12 cellular contexts compared by ENCODE assay signal in the genomic region with DNA sequence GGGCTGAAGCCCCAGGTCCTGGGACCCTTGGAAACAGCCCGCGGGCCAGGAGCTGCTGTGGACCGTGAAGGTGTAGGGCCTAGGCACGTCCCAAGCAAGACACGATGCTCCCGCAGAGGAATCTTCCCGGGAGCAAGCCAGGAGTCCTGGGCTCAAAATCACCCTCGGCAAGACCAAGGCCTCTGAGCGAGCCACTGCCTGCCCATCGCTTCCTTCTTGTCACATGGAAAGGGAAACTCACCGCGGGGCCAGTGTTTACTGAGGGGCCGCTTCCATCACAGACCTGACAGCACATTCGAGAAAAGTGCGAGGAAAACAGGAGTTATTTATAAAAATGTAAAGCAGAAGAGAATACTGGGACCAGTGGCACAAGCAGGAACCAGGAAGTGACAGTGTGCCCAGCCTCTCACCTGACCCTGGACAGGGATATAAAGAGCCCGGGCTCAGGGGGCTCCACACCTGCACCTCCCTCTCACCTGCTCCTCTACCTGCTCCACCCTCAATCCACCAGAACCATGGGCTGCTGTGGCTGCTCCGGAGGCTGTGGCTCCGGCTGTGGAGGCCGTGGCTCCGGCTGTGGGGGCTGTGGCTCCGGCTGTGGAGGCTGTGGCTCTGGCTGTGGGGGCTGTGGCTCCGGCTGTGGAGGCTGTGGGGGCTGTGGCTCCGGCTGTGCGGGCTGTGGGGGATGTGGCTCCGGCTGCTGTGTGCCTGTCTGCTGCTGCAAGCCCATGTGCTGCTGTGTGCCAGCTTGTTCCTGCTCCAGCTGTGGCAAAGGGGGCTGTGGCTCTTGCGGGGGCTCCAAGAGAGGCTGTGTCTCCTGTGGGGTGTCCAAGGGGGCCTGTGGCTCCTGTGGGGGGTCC. TPM values are rescaled to one million over a fixed set of nuclear protein-coding genes. Genes with fewer than 3 reads are reported as not detected.
DNase-seq lines count a peak whose midpoint lies in the region; ATAC-seq, FAIRE-seq and TF ChIP-seq lines count a peak whose summit lies in the region.
"Had no signal": no experiment of that assay in that cellular context is flagged by ENCODE, and none has a peak within 500 bp of the region (broad histone marks: within the 10 kb centered on the region; RNA-seq: fewer than 3 reads in every experiment).

A gene with protein sequence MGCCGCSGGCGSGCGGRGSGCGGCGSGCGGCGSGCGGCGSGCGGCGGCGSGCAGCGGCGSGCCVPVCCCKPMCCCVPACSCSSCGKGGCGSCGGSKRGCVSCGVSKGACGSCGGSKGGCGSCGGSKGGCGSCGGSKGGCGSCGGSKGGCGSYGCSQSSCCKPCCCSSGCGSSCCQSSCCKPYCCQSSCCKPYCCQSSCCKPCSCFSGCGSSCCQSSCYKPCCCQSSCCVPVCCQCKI (plus strand): TSS at position 450 of the 860 bp plus-strand sequence. CDS start 66 bp downstream, at position 516.

- no TSS peak for BruUV-seq in HCT116 (replicated peaks; lab: Mats Ljungman, UMichigan)

- H3K14ac ChIP-seq in H1 (ENCODE audit: insufficient read length), result no peak within 1 kb of the TSS

- no peak within 1 kb of the TSS for H2BK5ac ChIP-seq in H1 (ENCODE audit: low read depth, low read length)

- TF ChIP-seq CTCF in A549 (IDR thresholded peaks at IDR 0.05) (no peak), HCT116 (IDR thresholded peaks at IDR 0.05 in 2 of 3, conservative IDR thresholded peaks at IDR 0.05 in 1 of 3; ENCODE audit: borderline replicate concordance in 1 of 3, insufficient read depth in 1 of 3, low read depth in 2 of 3, low read length in 2 of 3) (no peak), H1 (IDR thresholded peaks at IDR 0.05; ENCODE audit: control extremely low read depth in 1 of 3, insufficient read depth in 1 of 3, low read depth in 1 of 3, low read length in 3 of 3) (no peak), neural crest cell (conservative IDR thresholded peaks at IDR 0.05) (no peak), thyroid gland (IDR thresholded peaks at IDR 0.05) (no peak)

- H3K4ac ChIP-seq in H1 (replicated peaks; ENCODE audit: insufficient read length, low read depth, low read length), result no peak within 1 kb of the TSS

- no peak within 1 kb of the TSS for H3K4me3 Mint-ChIP-seq in neural crest cell

- H2BK120ac ChIP-seq in H1 (replicated peaks; ENCODE audit: low read depth, low read length), result no peak within 1 kb of the TSS

- TF ChIP-seq EP300 in A549 (IDR thresholded peaks at IDR 0.05), result no peak
- no peak for TF ChIP-seq EP300 in H1 (IDR thresholded peaks at IDR 0.05; ENCODE audit: borderline replicate concordance in 1 of 2, low read depth in 2 of 2, low read length in 2 of 2)

- H3K9ac ChIP-seq in HCT116 (ENCODE audit: low read length) (no peak within 1 kb of the TSS), H1 (replicated peaks in 1 of 4; ENCODE audit: extremely low read depth in 1 of 4, low read depth in 3 of 4, low read length in 3 of 4) (no peak within 1 kb of the TSS)
- H3K9ac ChIP-seq: BLaER1 treated with 17β-estradiol and CSF1 and Interleukin-3, amounts not matched to agents 10 nM and 100 nM; SK-N-SH had no signal

- H2AK5ac ChIP-seq in H1 (ENCODE audit: low read depth, low read length), result no peak within 1 kb of the TSS

- 66% methylated on average over 11 of the region's 26 CpGs for WGBS in A549 (ENCODE audit: missing lambda C conversion rate)
- 85% methylated on average over 26 of the region's 26 CpGs; no CpG with 5 or more reads in 1 of the 2 experiments for WGBS in H1 (ENCODE audit: extremely low coverage in 1 of 2, insufficient coverage in 1 of 2, insufficient read length in 1 of 2, insufficient replicate concordance in 2 of 2, low coverage in 1 of 2, low lambda C conversion rate in 2 of 2, missing lambda C conversion rate in 1 of 2), 2 experiments
- 68 to 78% methylated on average over 14 to 15 of the region's 26 CpGs for WGBS in thyroid gland, 2 donors

- H3K23ac ChIP-seq in H1 (ENCODE audit: insufficient read length), result no peak within 1 kb of the TSS

- peaks cover 24% of the 10 kb centered on the region for H3K27me3 Mint-ChIP-seq in neural crest cell (ENCODE audit: low read depth)

- H2BK20ac ChIP-seq in H1 (ENCODE audit: low read length), result no peak within 1 kb of the TSS

- TF ChIP-seq POLR2A in A549 (IDR thresholded peaks at IDR 0.05; ENCODE audit: low read length) (no peak), HCT116 (IDR thresholded peaks at IDR 0.05; ENCODE audit: borderline replicate concordance, extremely low read depth, insufficient read depth, insufficient read length) (no peak), H1 (IDR thresholded peaks at IDR 0.05; ENCODE audit: control extremely low read depth in 1 of 2, low read depth in 2 of 2, low read length in 2 of 2) (no peak), thyroid gland (IDR thresholded peaks at IDR 0.05) (no peak)

- 0 out of 2 replicates have a peak within 1 kb of the TSS, but pooled peaks have one; percentile 9 for H4K8ac ChIP-seq in H1 (ENCODE audit: extremely low read depth, insufficient read depth, low read length)

- H2BK12ac ChIP-seq in H1 (ENCODE audit: low read depth, low read length), result peak within 1 kb of the TSS; percentile 27; the same call in 1 of the 2 replicates

- DNase-seq in A549 (ENCODE audit: low read depth in 1 of 2, low spot score in 1 of 2) (no peak), HCT116 (ENCODE audit: low read depth, low spot score) (no peak), H1 (ENCODE audit: low read depth in 1 of 2, low spot score in 2 of 2) (no peak), neural crest cell (ENCODE audit: low read depth, low spot score) (no peak), thyroid gland (no peak), DMS114 treated with DMSO at 0.1 percent for 48 hours (lab: John Stamatoyannopoulos, UW; ENCODE audit: unreplicated experiment) (no peak)
- DNase-seq: GDM1 had no signal

- H3K27ac Mint-ChIP-seq in neural crest cell (ENCODE audit: unreplicated experiment), result peak within 1 kb of the TSS; percentile 40

- H3K4me2 ChIP-seq in A549 (peak within 1 kb of the TSS; percentile 37; the same call in 1 of the 3 replicates), HCT116 (ENCODE audit: low read length) (peak within 1 kb of the TSS; percentile 36), H1 (ENCODE audit: insufficient read depth in 1 of 2, low read depth in 2 of 2, low read length in 2 of 2) (no peak within 1 kb of the TSS)
- H3K4me2 ChIP-seq: SK-N-SH had no signal

- no peak within 1 kb of the TSS for H3K56ac ChIP-seq in H1 (replicated peaks; ENCODE audit: insufficient read length, low read depth, low read length)

- H3K27me3 ChIP-seq in HCT116 (ENCODE audit: insufficient read depth, low read length), result peaks cover 3% of the 10 kb centered on the region; the same call in 1 of the 2 replicates
- peaks cover 0 to 16% (median 3%) of the 10 kb centered on the region in 4 experiments; a peak in 5 of 7 replicates for H3K27me3 ChIP-seq in H1 (replicated peaks in 1 of 4; ENCODE audit: control insufficient read depth in 3 of 4, extremely low read depth in 1 of 4, insufficient read depth in 3 of 4, low read length in 3 of 4)
- H3K27me3 ChIP-seq in thyroid gland, result peaks cover 4% of the 10 kb centered on the region

- CTCF ChIA-PET in A549 (lab: Yijun Ruan, JAX), result interaction anchor here (0.6 to 6.9 kb wide), 22 partner anchors 10 to 522 kb away, joined by 3 to 54 read pairs (median 4); a partner anchor contains a TSS
- CTCF ChIA-PET in HCT116 (lab: Charles Lee), result interaction anchor here (0.6 to 0.9 kb wide), 2 partner anchors 16 to 83 kb away, joined by 3 to 4 read pairs; no protein-coding TSS in a partner anchor
- CTCF ChIA-PET in H1 (lab: Charles Lee; ENCODE audit: partially characterized antibody), result interaction anchor here (0.7 to 6.5 kb wide), 25 partner anchors 10 to 791 kb away, joined by 3 to 47 read pairs (median 4); a partner anchor contains a TSS

- H4K5ac ChIP-seq in H1 (ENCODE audit: insufficient read length, low read depth, low read length), result no peak within 1 kb of the TSS

- no peaks in the 10 kb centered on the region for H3K79me1 ChIP-seq in H1 (ENCODE audit: low read depth, low read length)

- H3K4me3 ChIP-seq in A549 (no peak within 1 kb of the TSS), HCT116 (replicated peaks in 1 of 2; ENCODE audit: low read depth in 1 of 2, low read length in 2 of 2) (no peak within 1 kb of the TSS), H1 (ENCODE audit: extremely low read depth in 1 of 4, insufficient read depth in 2 of 4, low read depth in 3 of 4, low read length in 4 of 4) (no peak within 1 kb of the TSS), thyroid gland (replicated peaks in 1 of 3) (no peak within 1 kb of the TSS)
- H3K4me3 ChIP-seq: BLaER1 treated with 17β-estradiol and CSF1 and Interleukin-3, amounts not matched to agents 10 nM and 100 nM; HAP-1 had no signal

- POLR2A ChIA-PET in A549 (lab: Yijun Ruan, JAX), result interaction anchor here (0.7 kb wide), 1 partner anchor 525 kb away, joined by 5 read pairs; no protein-coding TSS in a partner anchor
- POLR2A ChIA-PET in HCT116 (lab: Charles Lee), result no interaction called here
- POLR2A ChIA-PET in H1 (lab: Charles Lee; ENCODE audit: partially characterized antibody), result interaction anchor here (0.6 to 1.6 kb wide), 3 partner anchors 17 to 245 kb away, joined by 3 to 5 read pairs (median 4); no protein-coding TSS in a partner anchor

- H3K18ac ChIP-seq in H1 (ENCODE audit: extremely low read depth, low read length), result 0 out of 2 replicates have a peak within 1 kb of the TSS, but pooled peaks have one; percentile 28

- peak within 1 kb of the TSS; percentile 72; the same call in 1 of the 2 replicates for H2BK15ac ChIP-seq in H1 (ENCODE audit: low read length)

- H3K79me2 ChIP-seq in HCT116 (ENCODE audit: insufficient read depth, low read length) (no peaks in the 10 kb centered on the region), H1 (ENCODE audit: control insufficient read depth in 1 of 2, insufficient read depth in 2 of 2, low read length in 2 of 2) (no peaks in the 10 kb centered on the region)

- ATAC-seq in A549 (peak in 1 of 2 experiments; percentile 30; a peak in 3 of 6 replicates), HCT116 (no peak), HG02970 (IDR thresholded peaks at IDR 0.05; ENCODE audit: low FRiP score, unreplicated experiment) (no peak)

- no peaks in the 10 kb centered on the region for H3K23me2 ChIP-seq in H1 (ENCODE audit: low read depth, low read length)

- no peaks in the 10 kb centered on the region for H3K36me3 Mint-ChIP-seq in neural crest cell (ENCODE audit: low read depth)

- H4K20me1 ChIP-seq in HCT116 (ENCODE audit: insufficient read depth) (no peaks in the 10 kb centered on the region), H1 (replicated peaks in 1 of 2; ENCODE audit: control insufficient read depth in 1 of 2, insufficient read depth in 2 of 2, low read length in 2 of 2) (peaks cover 0 to 2% of the 10 kb centered on the region in 2 experiments)
- H4K20me1 ChIP-seq: BLaER1 treated with 17β-estradiol and CSF1 and Interleukin-3, amounts not matched to agents 10 nM and 100 nM had no signal

- no peaks in the 10 kb centered on the region for H3K9me3 ChIP-seq in A549
- no peaks in the 10 kb centered on the region for H3K9me3 ChIP-seq in HCT116 (ENCODE audit: control insufficient read depth in 1 of 2, insufficient read depth in 1 of 2, low read depth in 1 of 2, low read length in 2 of 2)
- H3K9me3 ChIP-seq in H1 (ENCODE audit: insufficient read depth in 2 of 2, low read depth in 1 of 2, low read length in 1 of 2), result no peaks in the 10 kb centered on the region
- H3K9me3 ChIP-seq in thyroid gland, result no peaks in the 10 kb centered on the region
- H3K9me3 ChIP-seq: BLaER1 treated with 17β-estradiol and CSF1 and Interleukin-3, amounts not matched to agents 10 nM and 100 nM; HAP-1; SK-N-SH had no signal

- H3K36me3 ChIP-seq in HCT116 (ENCODE audit: control insufficient read depth in 1 of 2, insufficient read depth in 2 of 2, low read length in 2 of 2), result no peaks in the 10 kb centered on the region
- H3K36me3 ChIP-seq in H1 (ENCODE audit: control insufficient read depth in 2 of 4, insufficient read depth in 4 of 4, low read length in 3 of 4), result no peaks in the 10 kb centered on the region
- no peaks in the 10 kb centered on the region for H3K36me3 ChIP-seq in thyroid gland
- H3K36me3 ChIP-seq: BLaER1 treated with 17β-estradiol and CSF1 and Interleukin-3, amounts not matched to agents 10 nM and 100 nM; HAP-1 had no signal

- FAIRE-seq in A549 (lab: Jason Lieb, UNC) (no peak), H1 (lab: Jason Lieb, UNC) (no peak)
- FAIRE-seq: A204.1 had no signal

- H3K4me1 ChIP-seq in A549, result no peaks in the 10 kb centered on the region
- peaks cover 0 to 6% of the 10 kb centered on the region in 2 experiments; a peak in 1 of 4 replicates for H3K4me1 ChIP-seq in HCT116 (ENCODE audit: control insufficient read depth in 1 of 2, insufficient read depth in 2 of 2, low read length in 2 of 2)
- H3K4me1 ChIP-seq in H1 (replicated peaks in 1 of 4; ENCODE audit: control insufficient read depth in 3 of 4, insufficient read depth in 4 of 4, low read length in 3 of 4), result peaks cover 0 to 4% (median 1%) of the 10 kb centered on the region in 4 experiments; a peak in 4 of 7 replicates
- H3K4me1 ChIP-seq in thyroid gland, result no peaks in the 10 kb centered on the region
- H3K4me1 ChIP-seq: HAP-1 had no signal

- H3K9me2 ChIP-seq in HCT116 (ENCODE audit: insufficient read depth), result no peaks in the 10 kb centered on the region
- H3K9me2 ChIP-seq: SK-N-SH had no signal

- H2AFZ ChIP-seq in HCT116 (ENCODE audit: low read depth, low read length, poor library complexity, severe bottlenecking) (peak within 1 kb of the TSS; percentile 32), H1 (ENCODE audit: low read length) (peak within 1 kb of the TSS; percentile 94)

- no peaks in the 10 kb centered on the region for H3K4me1 Mint-ChIP-seq in neural crest cell

- H4K91ac ChIP-seq in H1 (replicated peaks; ENCODE audit: insufficient read length, low read length), result no peak within 1 kb of the TSS

- RAD21 ChIA-PET in HCT116 (lab: Charles Lee; ENCODE audit: low non-redundant PET in 1 of 2, low total read pairs in 2 of 2, uncharacterized antibody in 2 of 2, unreplicated experiment in 2 of 2), result no interaction called here

- no peaks in the 10 kb centered on the region for H3K9me3 Mint-ChIP-seq in neural crest cell

- TF ChIP-seq RAD21 in A549 (conservative IDR thresholded peaks at IDR 0.05 in 1 of 2, IDR thresholded peaks at IDR 0.05 in 1 of 2) (no peak), HCT116 (IDR thresholded peaks at IDR 0.05; ENCODE audit: low read depth) (no peak), H1 (IDR thresholded peaks at IDR 0.05 in 1 of 2, conservative IDR thresholded peaks at IDR 0.05 in 1 of 2; ENCODE audit: low read depth in 2 of 2, low read length in 2 of 2) (no peak)

- intact Hi-C loops in HCT116 (cut with micrococcal nuclease), result loop anchor here (2.0 kb wide), 1 partner anchor 515 kb away; no protein-coding TSS in a partner anchor
- intact Hi-C loops in thyroid gland (cut with DNase I), result loop anchor here (10.0 kb wide), 1 partner anchor 85 kb away; no protein-coding TSS in a partner anchor

- no peak within 1 kb of the TSS for H3K27ac ChIP-seq in A549
- H3K27ac ChIP-seq in HCT116 (ENCODE audit: low read depth, low read length), result no peak within 1 kb of the TSS
- H3K27ac ChIP-seq in H1 (ENCODE audit: low read depth, low read length), result no peak within 1 kb of the TSS
- H3K27ac ChIP-seq in thyroid gland, result no peak within 1 kb of the TSS
- H3K27ac ChIP-seq: BLaER1 treated with 17β-estradiol and CSF1 and Interleukin-3, amounts not matched to agents 10 nM and 100 nM had no signal

RNA-seq across cellular contexts. Expression of the gene that starts here (rescaled TPM):
- polyA plus RNA-seq in A549 (2011; rRNA removed) (not detected in 2 replicates), A549 (2017; fragmentation: RNase III; extraction: RNeasy Plus Mini Kit Qiagen cat#74134 plus additional on column Dnase treatment) (not detected in 3 replicates), H1 (2011; rRNA removed) (0.09 TPM in 1 of 2 replicates, not detected in the other)
- not detected in 2 replicates for polyA plus RNA-seq in A549 (2012; cell fraction: cytosol; rRNA removed)
- not detected in 2 replicates for polyA plus RNA-seq in A549 (2012; cell fraction: nucleus; rRNA removed)
- polyA minus RNA-seq in A549 (2011; rRNA and poly(A)+ RNA removed), result not detected in 2 replicates
- total RNA-seq in HCT116 (2021; ENCODE audit: unreplicated experiment) (not detected), neural crest cell (not detected in 2 replicates), thyroid gland (not detected)
- polyA plus RNA-seq in HCT116 (2012), result not detected in 2 replicates
- total RNA-seq in H1 (2021; fragmentation: NEBNext Ultra II Directional; extraction: Animal tissue kit (Norgen Biotek cat#: 25700)), result not detected in 2 replicates
- polyA plus RNA-seq in H1 (2011; cell fraction: cytosol; rRNA removed), result not detected
- polyA plus RNA-seq in H1 (2011; cell fraction: nucleus; rRNA removed), result not detected
- polyA plus RNA-seq in H1 (2012, experiment 1 of 2), result not detected in 4 replicates
- polyA plus RNA-seq in H1 (2012, experiment 2 of 2), result not detected
- polyA plus RNA-seq in H1 (2013, experiment 1 of 2), result not detected
- not detected for polyA plus RNA-seq in H1 (2013, experiment 2 of 2)
- polyA minus RNA-seq in H1 (2011; rRNA and poly(A)+ RNA removed), result not detected in 2 replicates
- polyA minus RNA-seq in H1 (2011; cell fraction: cytosol; rRNA and poly(A)+ RNA removed), result not detected
- not detected for polyA minus RNA-seq in H1 (2011; cell fraction: nucleus; rRNA and poly(A)+ RNA removed)
- polyA plus RNA-seq: SK-N-SH had no signal

Comparison
In these comparisons a context has a peak if more than half of its experiments do, and no peak if none do; other contexts are left out.
1. H3K4me2 ChIP-seq: peak in A549 (single experiment) and HCT116 (single experiment); none in H1 (0 of 2).